In the genomic region with DNA sequence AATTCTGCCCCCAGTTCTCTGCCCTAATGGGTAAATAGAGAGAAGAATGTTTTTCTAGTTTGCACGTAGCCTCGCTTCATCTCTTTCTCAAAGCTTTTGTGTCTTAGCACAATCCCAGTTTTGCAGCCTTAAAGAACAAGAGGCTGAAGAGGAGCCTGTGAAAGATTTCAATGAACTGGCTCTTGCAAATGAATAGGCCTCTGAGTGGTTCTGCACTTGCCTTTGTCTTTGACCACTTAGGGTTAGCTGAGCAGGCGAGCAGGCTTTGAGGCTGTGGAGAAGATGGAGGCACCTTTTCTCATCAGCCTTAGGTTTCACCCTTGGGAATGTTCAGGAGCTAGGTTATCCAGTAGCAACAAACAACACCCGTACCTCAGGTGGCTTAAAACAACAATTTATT, we compare ENCODE assay signal across 18 cellular contexts. TPM values are rescaled to one million over a fixed set of nuclear protein-coding genes. Genes with fewer than 3 reads are reported as not detected.
DNase-seq lines count a peak whose midpoint lies in the region; ATAC-seq and TF ChIP-seq lines count a peak whose summit lies in the region.
"Had no signal": no experiment of that assay in that cellular context is flagged by ENCODE, and none has a peak within 500 bp of the region (broad histone marks: within the 10 kb centered on the region; RNA-seq: fewer than 3 reads in every experiment).

No MANE protein-coding gene starts in this region.

- TF ChIP-seq CTCF in breast epithelium (IDR thresholded peaks at IDR 0.05) = no peak
- no peak for TF ChIP-seq CTCF in heart left ventricle (IDR thresholded peaks at IDR 0.05)
- no peak for TF ChIP-seq CTCF in brain microvascular endothelial cell (IDR thresholded peaks at IDR 0.05; ENCODE audit: low read depth, low read length, missing control alignments)

- peak; percentile 0 for DNase-seq in DMS153 (lab: John Stamatoyannopoulos, UW)
- DNase-seq in DMS153 treated with DMSO at 0.1 percent for 48 hours (lab: John Stamatoyannopoulos, UW; ENCODE audit: unreplicated experiment) = no peak
- DNase-seq in NT2/D1 (ENCODE audit: low read depth, low spot score) = peak; percentile 89
- no peak for DNase-seq in breast epithelium (ENCODE audit: low spot score in 2 of 2)
- no peak for DNase-seq in heart left ventricle
- DNase-seq in brain microvascular endothelial cell = no peak
- DNase-seq: CD8-positive, alpha-beta memory T cell; KG1; MG63; NCI-H1092 treated with DMSO at 0.1 percent for 48 hours; NCI-H1930; PC-3; T-helper 1 cell had no signal

- in situ Hi-C loops in brain microvascular endothelial cell (cut with HindIII; ENCODE audit: low pct_ligation_motif_present, low sequenced_read_pairs) = loop anchor here (25.0 kb wide), 2 partner anchors 110 to 460 kb away; a partner anchor contains a TSS

- H3K9ac ChIP-seq in NT2/D1 (ENCODE audit: insufficient read length, low read depth) = no peak overlapping the region
- H3K9ac ChIP-seq in iPS-20b (ENCODE audit: low read depth, low read length) = peak overlapping the region; percentile 47; the same call in 1 of the 2 replicates
- H3K9ac ChIP-seq: BLaER1 had no signal

- H3K4me1 ChIP-seq in NT2/D1 (ENCODE audit: insufficient read depth, insufficient read length) = peaks cover 5% of the 10 kb centered on the region
- H3K4me1 ChIP-seq in iPS-20b (ENCODE audit: insufficient read depth, low read length) = peaks cover 7% of the 10 kb centered on the region; the same call in 1 of the 2 replicates
- H3K4me1 ChIP-seq in breast epithelium = no peaks in the 10 kb centered on the region
- H3K4me1 ChIP-seq in heart left ventricle = no peaks in the 10 kb centered on the region
- H3K4me1 ChIP-seq: BLaER1 had no signal

- WGBS in heart left ventricle, 4 donors = 91 to 94% (median 94%) methylated on average over 4 of the region's 4 CpGs

- H3K27me3 ChIP-seq in NT2/D1 (ENCODE audit: insufficient read depth, insufficient read length) = no peaks in the 10 kb centered on the region
- no peaks in the 10 kb centered on the region for H3K27me3 ChIP-seq in iPS-20b (ENCODE audit: insufficient read depth, low read length)
- no peaks in the 10 kb centered on the region for H3K27me3 ChIP-seq in breast epithelium
- no peaks in the 10 kb centered on the region for H3K27me3 ChIP-seq in heart left ventricle
- no peaks in the 10 kb centered on the region for H3K27me3 ChIP-seq in brain microvascular endothelial cell (replicated peaks)
- H3K27me3 ChIP-seq: BLaER1, MG63 had no signal

- no peaks in the 10 kb centered on the region for H3K36me3 ChIP-seq in NT2/D1 (ENCODE audit: insufficient read depth, insufficient read length, low read length)
- no peaks in the 10 kb centered on the region for H3K36me3 ChIP-seq in iPS-20b (ENCODE audit: insufficient read depth, low read depth, low read length)
- no peaks in the 10 kb centered on the region for H3K36me3 ChIP-seq in breast epithelium
- H3K36me3 ChIP-seq in heart left ventricle = no peaks in the 10 kb centered on the region
- no peaks in the 10 kb centered on the region for H3K36me3 ChIP-seq in brain microvascular endothelial cell (replicated peaks)
- H3K36me3 ChIP-seq: BLaER1, MG63 had no signal

- no peak for TF ChIP-seq POLR2A in breast epithelium (IDR thresholded peaks at IDR 0.05)
- no peak for TF ChIP-seq POLR2A in heart left ventricle (IDR thresholded peaks at IDR 0.05)

- H3K4me3 ChIP-seq in NT2/D1 (ENCODE audit: insufficient read length, low read depth) = no peak overlapping the region
- H3K4me3 ChIP-seq in iPS-20b (ENCODE audit: low read length) = 0 out of 2 replicates have a peak overlapping the region, but pooled peaks have one; percentile 16
- no peak overlapping the region for H3K4me3 ChIP-seq in breast epithelium
- no peak overlapping the region for H3K4me3 ChIP-seq in heart left ventricle
- no peak overlapping the region for H3K4me3 ChIP-seq in brain microvascular endothelial cell (ENCODE audit: low read depth, low read length)
- H3K4me3 ChIP-seq: BLaER1, MG63 had no signal

- intact Hi-C loops in breast epithelium (cut with DNase I; ENCODE audit: low total_unique reads) = no loop called here
- intact Hi-C loops in heart left ventricle (cut with DNase I) = no loop called here

- ATAC-seq in HG02938 (IDR thresholded peaks at IDR 0.05; ENCODE audit: unreplicated experiment) (no peak), heart left ventricle (no peak)
- ATAC-seq: PC-3 had no signal

- H3K9me3 ChIP-seq in NT2/D1 (ENCODE audit: insufficient read depth, low read length) (no peaks in the 10 kb centered on the region), iPS-20b (ENCODE audit: insufficient read depth, low read depth, low read length) (no peaks in the 10 kb centered on the region), breast epithelium (no peaks in the 10 kb centered on the region), heart left ventricle (no peaks in the 10 kb centered on the region)
- H3K9me3 ChIP-seq: BLaER1, MG63 had no signal

- H3K27ac ChIP-seq in iPS-20b (ENCODE audit: low read length) (peak overlapping the region; percentile 39), breast epithelium (no peak overlapping the region), heart left ventricle (no peak overlapping the region), brain microvascular endothelial cell (no peak overlapping the region)
- H3K27ac ChIP-seq: 22Rv1, BLaER1, HL-60 had no signal

RNA-seq across cellular contexts. Expression of a gene that starts 32.9 kb away (rescaled TPM):
- total RNA-seq in breast epithelium (1 to 10 TPM in 2 of 3 donors, under 1 TPM in 1; 0.48 to 7.3 (median 2.9) TPM), heart left ventricle (under 1 TPM in 8 of 9 donors, not detected in 1; 0.07 to 0.79 (median 0.16) TPM)
- polyA plus RNA-seq in heart left ventricle = under 1 TPM; 0.11 to 0.14 TPM

Comparison
In these comparisons a context has a peak if more than half of its experiments do, and no peak if none do; other contexts are left out.
1. DNase-seq: peak in DMS153 (single experiment) and NT2/D1 (single experiment); none in DMS153 treated with DMSO at 0.1 percent for 48 hours (single experiment), breast epithelium (0 of 2), heart left ventricle (0 of 5) and brain microvascular endothelial cell (single experiment).